9 cellular contexts compared by ENCODE assay signal in genomic region chr2:138827426-138828054, GRCh38. TPM values are rescaled to one million over a fixed set of nuclear protein-coding genes. Genes with fewer than 3 reads are reported as not detected.
DNase-seq lines count a peak whose midpoint lies in the region; ATAC-seq, FAIRE-seq and TF ChIP-seq lines count a peak whose summit lies in the region.
"Had no signal": no experiment of that assay in that cellular context is flagged by ENCODE, and none has a peak within 500 bp of the region (broad histone marks: within the 10 kb centered on the region; RNA-seq: fewer than 3 reads in every experiment).

No MANE protein-coding gene starts in this region.

- peak; percentile 47 to 72 (median 59) for TF ChIP-seq CTCF in testis (IDR thresholded peaks at IDR 0.05)

- 29 to 30% methylated on average over 3 of the region's 3 CpGs for WGBS in testis, 2 donors

- no peaks in the 10 kb centered on the region for H3K9me3 ChIP-seq in testis
- H3K9me3 ChIP-seq: BLaER1 had no signal

- H3K4me1 ChIP-seq in testis: no peaks in the 10 kb centered on the region

- no peaks in the 10 kb centered on the region for H3K27me3 ChIP-seq in testis
- H3K27me3 ChIP-seq: BLaER1 had no signal

- TF ChIP-seq POLR2A in testis (IDR thresholded peaks at IDR 0.05): no peak

- peak; percentile 94 for FAIRE-seq in islet of Langerhans (lab: Jason Lieb, UNC)

- no peak overlapping the region for H3K4me3 ChIP-seq in testis
- H3K4me3 ChIP-seq: BLaER1 had no signal

- ATAC-seq in GM21390 (IDR thresholded peaks at IDR 0.05; ENCODE audit: unreplicated experiment): peak; percentile 78

- in situ Hi-C loops in T47D (cut with HindIII; ENCODE audit: low pct_unique_long_range_greater_than_20kb, low sequenced_read_pairs): no loop called here

- no peak overlapping the region for H3K27ac ChIP-seq in testis
- H3K27ac ChIP-seq: BLaER1 had no signal

- DNase-seq in NCI-H2107 treated with DMSO at 0.1 percent for 48 hours (lab: John Stamatoyannopoulos, UW; ENCODE audit: unreplicated experiment): peak; percentile 45
- DNase-seq in NCI-H2107 (lab: John Stamatoyannopoulos, UW): no peak
- DNase-seq in HS-27A (ENCODE audit: low read depth): peak; percentile 49
- peak; percentile 23 for DNase-seq in NOMO-1 treated with dmso at 0.1 percent for 144 hours (lab: John Stamatoyannopoulos, UW; ENCODE audit: unreplicated experiment)
- peak; percentile 2 to 68 for DNase-seq in T47D (ENCODE audit: low read depth in 1 of 2, low spot score in 1 of 2)
- peak; percentile 28 for DNase-seq in testis

- H3K36me3 ChIP-seq in testis (ENCODE audit: low read depth, missing control alignments): no peaks in the 10 kb centered on the region
- H3K36me3 ChIP-seq: BLaER1 had no signal

- intact Hi-C loops in testis (cut with DNase I; ENCODE audit: low total_unique reads): no loop called here

RNA-seq across cellular contexts. Expression of gene NXPH2, which starts 47.4 kb away (rescaled TPM):
- total RNA-seq in testis: not detected
- 0.63 TPM for polyA plus RNA-seq in testis (ENCODE audit: insufficient read depth, low read depth, low replicate concordance)
